Comparison of ENCODE assay signal across 26 cellular contexts in the genomic region with DNA sequence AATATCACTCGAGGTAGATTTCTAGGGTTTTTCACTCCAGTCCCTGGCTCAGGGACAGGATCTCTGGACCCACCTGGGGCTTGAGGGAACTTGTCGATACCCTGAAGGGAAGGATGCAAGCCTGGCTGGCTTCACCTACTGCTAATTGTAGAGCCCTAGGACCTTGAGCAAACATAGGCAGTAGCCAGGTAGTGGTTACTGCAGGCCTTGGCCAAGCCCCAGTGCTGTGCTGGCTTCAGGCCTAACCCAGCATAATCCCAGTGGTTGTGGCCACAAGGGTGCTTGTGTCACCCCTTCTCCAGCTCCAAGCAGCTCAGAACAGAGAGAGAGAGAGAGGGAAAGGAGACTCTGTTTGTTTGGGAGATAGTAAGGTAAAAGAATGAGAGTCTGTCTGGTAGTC.
"Had no signal": no experiment of that assay in that cellular context is flagged by ENCODE, and none has a peak within 500 bp of the region (broad histone marks: within the 10 kb centered on the region; RNA-seq: fewer than 3 reads in every experiment).

No MANE protein-coding gene starts in this region.

- DNase-seq: activated CD4-positive, alpha-beta T cell treated with anti-CD3 and anti-CD28 coated beads for 36 hours; activated CD4-positive, alpha-beta T cell treated with anti-CD3 and anti-CD28 coated beads, Interleukin-2, amount 50 U/mL, for 4 hours; activated CD8-positive, alpha-beta memory T cell treated with anti-CD3 and anti-CD28 coated beads for 24 hours; activated effector memory CD4-positive, alpha-beta T cell treated with Interleukin-2 at 50 U/mL for 16 hours; activated naive CD4-positive, alpha-beta T cell treated with anti-CD3 and anti-CD28 coated beads for 36 hours; activated naive CD8-positive, alpha-beta T cell treated with anti-CD3 and anti-CD28 coated beads, Interleukin-2, amount 10 ng/mL, durations not matched to agents 7 days and 5 days; activated T-cell treated with anti-CD3 and anti-CD28 coated beads, Interleukin-2, amount 50 U/mL, for 72 hours; amniotic stem cell; cerebellar nuclear complex; esophagus squamous epithelium; head of caudate nucleus; hypothalamus; mesendoderm; mucosa of descending colon; naive B cell; nucleus accumbens; stimulated activated CD4-positive, alpha-beta T cell treated with anti-CD3 and anti-CD28 coated beads, Interleukin-15, amount 100 ng/mL, for 24 hours; T1000; transverse colon had no signal

- H3K27me3 ChIP-seq: esophagus squamous epithelium, gastroesophageal sphincter, transverse colon had no signal

- ATAC-seq: activated CD4-positive, alpha-beta T cell treated with anti-CD3 and anti-CD28 coated beads for 36 hours; activated T-cell treated with anti-CD3 and anti-CD28 coated beads, Interleukin-2, amount 50 U/mL, for 72 hours; gastroesophageal sphincter; mucosa of descending colon; sciatic nerve; stimulated activated memory B cell treated with anti-CD40 and anti-IgM and Interleukin-4, amounts not matched to agents 10 μg/mL and 1 μg/mL and 100 μg/mL, for 72 hours; WTC11 had no signal

- H3K27ac Mint-ChIP-seq: activated CD4-positive, alpha-beta T cell treated with anti-CD3 and anti-CD28 coated beads for 36 hours; activated naive CD4-positive, alpha-beta T cell treated with anti-CD3 and anti-CD28 coated beads for 36 hours; activated naive CD8-positive, alpha-beta T cell treated with anti-CD3 and anti-CD28 coated beads, Interleukin-2, amount 10 ng/mL, durations not matched to agents 7 days and 5 days; activated T-cell treated with anti-CD3 and anti-CD28 coated beads, Interleukin-2, amount 50 U/mL, for 72 hours; stimulated activated memory B cell treated with anti-CD40 and anti-IgM and Interleukin-4, amounts not matched to agents 10 μg/mL and 1 μg/mL and 100 μg/mL, for 72 hours; T-helper 1 cell treated with Interleukin-12 subunit alpha and Interleukin-12 subunit beta and Interleukin-4 antibody, amounts not matched to agents 30 μg/mL and 1 μg/mL, for 36 hours; WTC11 had no signal

- H3K4me3 Mint-ChIP-seq: activated CD4-positive, alpha-beta T cell treated with anti-CD3 and anti-CD28 coated beads for 36 hours; activated naive CD4-positive, alpha-beta T cell treated with anti-CD3 and anti-CD28 coated beads for 36 hours; activated naive CD8-positive, alpha-beta T cell treated with anti-CD3 and anti-CD28 coated beads, Interleukin-2, amount 10 ng/mL, durations not matched to agents 7 days and 5 days; activated T-cell treated with anti-CD3 and anti-CD28 coated beads, Interleukin-2, amount 50 U/mL, for 72 hours; stimulated activated memory B cell treated with anti-CD40 and anti-IgM and Interleukin-4, amounts not matched to agents 10 μg/mL and 1 μg/mL and 100 μg/mL, for 72 hours; T-helper 1 cell treated with Interleukin-12 subunit alpha and Interleukin-12 subunit beta and Interleukin-4 antibody, amounts not matched to agents 30 μg/mL and 1 μg/mL, for 36 hours; WTC11 had no signal

- H3K27me3 Mint-ChIP-seq: activated CD4-positive, alpha-beta T cell treated with anti-CD3 and anti-CD28 coated beads for 36 hours; activated naive CD8-positive, alpha-beta T cell treated with anti-CD3 and anti-CD28 coated beads, Interleukin-2, amount 10 ng/mL, durations not matched to agents 7 days and 5 days; naive B cell; stimulated activated memory B cell treated with anti-CD40 and anti-IgM and Interleukin-4, amounts not matched to agents 10 μg/mL and 1 μg/mL and 100 μg/mL, for 72 hours had no signal

- H3K27ac ChIP-seq: coronary artery, esophagus squamous epithelium, gastroesophageal sphincter, transverse colon had no signal

- H3K36me3 ChIP-seq: esophagus squamous epithelium, gastroesophageal sphincter, transverse colon had no signal

- H3K4me3 ChIP-seq: coronary artery, esophagus squamous epithelium, gastroesophageal sphincter, mucosa of descending colon, smooth muscle cell, transverse colon had no signal
